ENCODE assay signal across 8 cellular contexts in genomic region chr7:6825236-6826125, GRCh38. TPM values are rescaled to one million over a fixed set of nuclear protein-coding genes. Genes with fewer than 3 reads are reported as not detected.
DNase-seq lines count a peak whose midpoint lies in the region; ATAC-seq, FAIRE-seq and TF ChIP-seq lines count a peak whose summit lies in the region.
"Not testable (repeated sequence)": the region's sequence is repeated elsewhere in the genome, so short reads cannot be mapped to it uniquely, and the experiment has no call there.

No MANE protein-coding gene starts in this region.

- not testable (repeated sequence) for H3K27me3 ChIP-seq in colonic mucosa; HepG2 (ENCODE audit: control insufficient read depth in 1 of 2, insufficient read depth in 2 of 2, low read length in 2 of 2); spleen (replicated peaks in 1 of 7)

- H2AFZ ChIP-seq in HepG2 (ENCODE audit: low read length), result not testable (repeated sequence)

- not testable (repeated sequence) for FAIRE-seq in HepG2 (lab: Jason Lieb, UNC)

- in situ Hi-C loops in HepG2 (cut with HindIII; ENCODE audit: extremely low pct_ligation_motif_present, low pct_unique_long_range_greater_than_20kb), result not testable (repeated sequence)

- not testable (repeated sequence) for TF ChIP-seq RAD21 in HepG2 (CRISPR knock-in tag; IDR thresholded peaks at IDR 0.05)

- not testable (repeated sequence) for DNase-seq in colonic mucosa; HepG2 (ENCODE audit: low spot score); spleen

- ATAC-seq in GM19372 (IDR thresholded peaks at IDR 0.05; ENCODE audit: low read depth, unreplicated experiment), result peak; percentile 46
- peak; percentile 49 for ATAC-seq in HG02678 (IDR thresholded peaks at IDR 0.05; ENCODE audit: unreplicated experiment)
- peak; percentile 28 for ATAC-seq in HG03565 (IDR thresholded peaks at IDR 0.05; ENCODE audit: unreplicated experiment)
- peak; percentile 29 to 50 for ATAC-seq in activated CD4-positive, CD25-positive, alpha-beta regulatory T cell treated with anti-CD3 and anti-CD28 coated beads, Interleukin-2, amount 50 U/mL, for 24 hours
- peak; percentile 34 for ATAC-seq in HepG2

- H4K20me1 ChIP-seq in HepG2 (ENCODE audit: insufficient read depth, low read length), result not testable (repeated sequence)

- not testable (repeated sequence) for H3K9me3 ChIP-seq in colonic mucosa; HepG2 (ENCODE audit: low read length); spleen

- H3K27ac ChIP-seq in C4-2B, result peak overlapping the region; percentile 55
- H3K27ac ChIP-seq in colonic mucosa; HepG2 (ENCODE audit: extremely low read length, insufficient read depth, low read length): not testable (repeated sequence)
- peak overlapping the region in 5 of 8 donors; percentile 78 to 86 (median 81) for H3K27ac ChIP-seq in spleen

- TF ChIP-seq EP300 in HepG2 (IDR thresholded peaks at IDR 0.05; ENCODE audit: low read depth in 2 of 2, low read length in 2 of 2); HepG2 (CRISPR knock-in tag; IDR thresholded peaks at IDR 0.05; ENCODE audit: borderline replicate concordance): not testable (repeated sequence)

- CTCF ChIA-PET in HepG2 (lab: Yijun Ruan, JAX; ENCODE audit: low intra/inter-chr PET ratio, low total read pairs), result not testable (repeated sequence)

- not testable (repeated sequence) for H3K4me1 ChIP-seq in colonic mucosa
- peaks cover 12% of the 10 kb centered on the region for H3K4me1 ChIP-seq in HepG2 (ENCODE audit: insufficient read depth, low read length)
- peaks cover 0 to 11% (median 5%) of the 10 kb centered on the region in 6 donors for H3K4me1 ChIP-seq in spleen

- not testable (repeated sequence) for TF ChIP-seq POLR2A in HepG2 (IDR thresholded peaks at IDR 0.05; ENCODE audit: insufficient read depth in 1 of 2, low read depth in 2 of 2, low read length in 2 of 2); spleen (IDR thresholded peaks at IDR 0.05)

- BruUV-seq in HepG2 (replicated peaks; lab: Mats Ljungman, UMichigan), result not testable (repeated sequence)

- TF ChIP-seq CTCF in C4-2B (conservative IDR thresholded peaks at IDR 0.05); colonic mucosa (IDR thresholded peaks at IDR 0.05); HepG2 (CRISPR knock-in tag; IDR thresholded peaks at IDR 0.05); spleen (IDR thresholded peaks at IDR 0.05 in 8 of 11, conservative IDR thresholded peaks at IDR 0.05 in 3 of 11): not testable (repeated sequence)

- H3K4me3 ChIP-seq in colonic mucosa, result peak overlapping the region; percentile 53
- H3K4me3 ChIP-seq in HepG2 (replicated peaks in 1 of 3; ENCODE audit: insufficient read depth in 1 of 3, low read depth in 2 of 3, low read length in 3 of 3), result peak overlapping the region in 2 of 3 experiments; percentile 43 to 52; a peak in 3 of 6 replicates
- H3K4me3 ChIP-seq in spleen, result peak overlapping the region in 6 of 8 donors; percentile 43 to 71 (median 50)

- POLR2A ChIA-PET in HepG2 (lab: Yijun Ruan, JAX), result not testable (repeated sequence)

- intact Hi-C loops in colonic mucosa (cut with DNase I); HepG2 (cut with micrococcal nuclease; ENCODE audit: unreplicated experiment); spleen (cut with DNase I; ENCODE audit: low total_unique reads): not testable (repeated sequence)

- 13% methylated on average over 15 of the region's 42 CpGs for WGBS in HepG2 (ENCODE audit: low lambda C conversion rate)
- WGBS in spleen, 5 donors, result 0 to 89% (median 40%) methylated on average over 3 to 15 of the region's 42 CpGs

- H3K36me3 ChIP-seq in colonic mucosa; HepG2 (replicated peaks in 1 of 2; ENCODE audit: control insufficient read depth in 1 of 2, insufficient read depth in 2 of 2, low read length in 2 of 2): not testable (repeated sequence)
- peaks cover 0 to 29% (median 13%) of the 10 kb centered on the region in 6 donors for H3K36me3 ChIP-seq in spleen

- not testable (repeated sequence) for H3K9ac ChIP-seq in colonic mucosa (ENCODE audit: low read depth in 2 of 2, low read length in 2 of 2); HepG2 (ENCODE audit: insufficient read depth, low read depth, low read length)

- H3K79me2 ChIP-seq in HepG2 (ENCODE audit: insufficient read depth, low read length), result not testable (repeated sequence)

- peak overlapping the region; percentile 36; the same call in 1 of the 2 replicates for H3K4me2 ChIP-seq in HepG2 (ENCODE audit: low read depth, low read length)

TF ChIP-seq in HepG2, 621 proteins besides CTCF, POLR2A, EP300 and RAD21:
- peak; percentile 67 for TF ChIP-seq ZNF121 (CRISPR knock-in tag; IDR thresholded peaks at IDR 0.05)
- TF ChIP-seq ZNF770 (CRISPR knock-in tag; IDR thresholded peaks at IDR 0.05), result peak; percentile 89

RNA-seq across cellular contexts. Expression of gene CCZ1B, which starts 0.6 kb away (rescaled TPM):
- total RNA-seq in colonic mucosa (10 to 100 TPM; 50.1 to 52.6 TPM), HepG2 (2016; rRNA removed; fragmentation: Illumina TruSeq; extraction: Trizol) (49.4 and 50.0 TPM in 2 replicates), spleen (100 to 1,000 TPM in 2 of 7 donors, 10 to 100 TPM in 5; 61.0 to 103 (median 78.0) TPM)
- total RNA-seq in HepG2 (2016; cell fraction: cytosol; rRNA removed; fragmentation: Illumina TruSeq; extraction: Trizol; ENCODE audit: low read depth), result 60.7 and 65.4 TPM in 2 replicates
- total RNA-seq in HepG2 (2016; cell fraction: insoluble cytoplasmic fraction; rRNA removed; fragmentation: Illumina TruSeq; extraction: Trizol), result 44.5 and 55.1 TPM in 2 replicates
- total RNA-seq in HepG2 (2016; cell fraction: membrane; rRNA removed; fragmentation: Illumina TruSeq; extraction: Trizol), result 46.3 and 46.8 TPM in 2 replicates
- 35.9 and 37.3 TPM in 2 replicates for total RNA-seq in HepG2 (2016; cell fraction: nucleus; rRNA removed; fragmentation: Illumina TruSeq; extraction: Trizol)
- polyA plus RNA-seq in HepG2 (2011; rRNA removed) (21.4 and 24.4 TPM in 2 replicates), spleen (10 to 100 TPM; 26.7 to 59.9 (median 55.8) TPM)
- polyA plus RNA-seq in HepG2 (2011; cell fraction: cytosol; rRNA removed), result 9.4 and 13.8 TPM in 2 replicates
- 19.4 and 21.9 TPM in 2 replicates for polyA plus RNA-seq in HepG2 (2011; cell fraction: nucleus; rRNA removed)
- 20.6 and 20.9 TPM in 2 replicates for polyA plus RNA-seq in HepG2 (2012)
- polyA plus RNA-seq in HepG2 (2016; cell fraction: cytosol; fragmentation: Illumina TruSeq; extraction: Trizol; ENCODE audit: low read depth), result 19.5 and 19.8 TPM in 2 replicates
- polyA plus RNA-seq in HepG2 (2016; cell fraction: insoluble cytoplasmic fraction; fragmentation: Illumina TruSeq; extraction: Trizol; ENCODE audit: low read depth), result 44.6 and 56.8 TPM in 2 replicates
- 36.2 and 37.5 TPM in 2 replicates for polyA plus RNA-seq in HepG2 (2016; cell fraction: membrane; fragmentation: Illumina TruSeq; extraction: Trizol; ENCODE audit: low read depth)
- polyA plus RNA-seq in HepG2 (2016; cell fraction: nucleus; fragmentation: Illumina TruSeq; extraction: Trizol; ENCODE audit: insufficient read depth, low read depth), result 66.2 and 74.8 TPM in 2 replicates
- polyA minus RNA-seq in HepG2 (2011; rRNA and poly(A)+ RNA removed; ENCODE audit: low replicate concordance), result 8.9 and 11.2 TPM in 2 replicates
- polyA minus RNA-seq in HepG2 (2011; cell fraction: cytosol; rRNA and poly(A)+ RNA removed), result 10.2 and 13.6 TPM in 2 replicates
- 38.3 and 39.8 TPM in 2 replicates for polyA minus RNA-seq in HepG2 (2011; cell fraction: nucleus; rRNA and poly(A)+ RNA removed)
